ENCODE assay signal across 2 cellular contexts in the genomic region with DNA sequence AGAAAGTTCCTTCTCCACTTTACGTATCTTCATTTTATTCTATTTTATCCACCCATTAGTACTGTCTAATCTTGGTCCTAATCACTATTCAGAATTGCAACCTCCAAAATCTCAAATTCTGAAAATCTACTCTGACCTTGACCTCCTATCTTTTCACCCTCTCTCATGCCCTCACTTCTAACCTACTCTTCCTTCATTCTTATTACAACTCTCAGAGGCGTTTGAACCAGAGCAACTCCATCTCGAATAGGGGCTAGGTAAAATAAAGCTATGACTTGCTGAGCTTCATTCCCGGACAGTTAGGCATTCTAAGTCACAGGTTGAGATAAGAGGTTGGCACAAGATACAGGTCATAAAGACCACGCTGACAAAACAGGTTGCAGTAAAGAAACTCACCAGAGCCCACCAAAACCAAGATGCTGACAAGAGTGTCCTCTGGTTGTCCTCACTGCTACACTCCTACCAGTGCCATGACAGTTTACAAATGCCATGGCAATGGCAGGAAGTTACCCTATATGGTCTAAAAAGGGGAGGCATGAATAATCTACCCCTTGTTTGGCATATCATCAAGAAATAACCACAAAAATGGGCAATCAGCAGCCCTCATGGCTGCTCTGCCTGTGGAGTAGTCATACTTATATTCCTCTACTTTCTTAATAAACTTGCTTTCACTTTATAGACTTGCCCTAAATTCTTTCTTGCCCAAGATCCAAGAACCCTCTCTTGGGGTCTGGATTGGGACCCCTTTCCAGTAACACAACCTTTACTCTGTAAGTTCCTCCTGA.
TF ChIP-seq lines count a peak whose summit lies in the region.

No MANE protein-coding gene starts in this region.

TF ChIP-seq in IMR-90, 13 proteins besides CTCF, POLR2A, EP300 and RAD21:
- TF ChIP-seq MAZ (IDR thresholded peaks at IDR 0.05; ENCODE audit: borderline replicate concordance, low read depth, low read length) (no peak), RCOR1 (IDR thresholded peaks at IDR 0.05; ENCODE audit: insufficient replicate concordance, low read length) (no peak), SMC3 (IDR thresholded peaks at IDR 0.05; ENCODE audit: low read depth, low read length) (no peak)
- TF ChIP-seq, protein P1, sequence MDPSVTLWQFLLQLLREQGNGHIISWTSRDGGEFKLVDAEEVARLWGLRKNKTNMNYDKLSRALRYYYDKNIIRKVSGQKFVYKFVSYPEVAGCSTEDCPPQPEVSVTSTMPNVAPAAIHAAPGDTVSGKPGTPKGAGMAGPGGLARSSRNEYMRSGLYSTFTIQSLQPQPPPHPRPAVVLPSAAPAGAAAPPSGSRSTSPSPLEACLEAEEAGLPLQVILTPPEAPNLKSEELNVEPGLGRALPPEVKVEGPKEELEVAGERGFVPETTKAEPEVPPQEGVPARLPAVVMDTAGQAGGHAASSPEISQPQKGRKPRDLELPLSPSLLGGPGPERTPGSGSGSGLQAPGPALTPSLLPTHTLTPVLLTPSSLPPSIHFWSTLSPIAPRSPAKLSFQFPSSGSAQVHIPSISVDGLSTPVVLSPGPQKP (IDR thresholded peaks at IDR 0.05; ENCODE audit: borderline replicate concordance, low read depth, low read length) = 0 out of 2 replicates have a peak, but pooled peaks have one; percentile 39

TF ChIP-seq in GM12878, 131 proteins besides CTCF, POLR2A, EP300 and RAD21:
- TF ChIP-seq, protein P2, sequence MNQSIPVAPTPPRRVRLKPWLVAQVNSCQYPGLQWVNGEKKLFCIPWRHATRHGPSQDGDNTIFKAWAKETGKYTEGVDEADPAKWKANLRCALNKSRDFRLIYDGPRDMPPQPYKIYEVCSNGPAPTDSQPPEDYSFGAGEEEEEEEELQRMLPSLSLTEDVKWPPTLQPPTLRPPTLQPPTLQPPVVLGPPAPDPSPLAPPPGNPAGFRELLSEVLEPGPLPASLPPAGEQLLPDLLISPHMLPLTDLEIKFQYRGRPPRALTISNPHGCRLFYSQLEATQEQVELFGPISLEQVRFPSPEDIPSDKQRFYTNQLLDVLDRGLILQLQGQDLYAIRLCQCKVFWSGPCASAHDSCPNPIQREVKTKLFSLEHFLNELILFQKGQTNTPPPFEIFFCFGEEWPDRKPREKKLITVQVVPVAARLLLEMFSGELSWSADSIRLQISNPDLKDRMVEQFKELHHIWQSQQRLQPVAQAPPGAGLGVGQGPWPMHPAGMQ (IDR thresholded peaks at IDR 0.05; ENCODE audit: borderline replicate concordance) = no peak
- TF ChIP-seq SRF (IDR thresholded peaks at IDR 0.05; ENCODE audit: low read depth in 2 of 2, low read length in 2 of 2) (peak in 1 of 2 experiments; percentile 58; a peak in 1 of 4 replicates), CBX3 (IDR thresholded peaks at IDR 0.05; ENCODE audit: borderline replicate concordance, low read depth) (no peak), GABPA (IDR thresholded peaks at IDR 0.05; ENCODE audit: low read depth) (no peak)
- TF ChIP-seq, protein P3, sequence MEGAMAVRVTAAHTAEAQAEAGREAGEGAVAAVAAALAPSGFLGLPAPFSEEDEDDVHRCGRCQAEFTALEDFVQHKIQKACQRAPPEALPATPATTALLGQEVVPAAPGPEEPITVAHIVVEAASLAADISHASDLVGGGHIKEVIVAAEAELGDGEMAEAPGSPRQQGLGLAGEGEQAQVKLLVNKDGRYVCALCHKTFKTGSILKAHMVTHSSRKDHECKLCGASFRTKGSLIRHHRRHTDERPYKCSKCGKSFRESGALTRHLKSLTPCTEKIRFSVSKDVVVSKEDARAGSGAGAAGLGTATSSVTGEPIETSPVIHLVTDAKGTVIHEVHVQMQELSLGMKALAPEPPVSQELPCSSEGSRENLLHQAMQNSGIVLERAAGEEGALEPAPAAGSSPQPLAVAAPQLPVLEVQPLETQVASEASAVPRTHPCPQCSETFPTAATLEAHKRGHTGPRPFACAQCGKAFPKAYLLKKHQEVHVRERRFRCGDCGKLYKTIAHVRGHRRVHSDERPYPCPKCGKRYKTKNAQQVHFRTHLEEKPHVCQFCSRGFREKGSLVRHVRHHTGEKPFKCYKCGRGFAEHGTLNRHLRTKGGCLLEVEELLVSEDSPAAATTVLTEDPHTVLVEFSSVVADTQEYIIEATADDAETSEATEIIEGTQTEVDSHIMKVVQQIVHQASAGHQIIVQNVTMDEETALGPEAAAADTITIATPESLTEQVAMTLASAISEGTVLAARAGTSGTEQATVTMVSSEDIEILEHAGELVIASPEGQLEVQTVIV (IDR thresholded peaks at IDR 0.05; ENCODE audit: borderline replicate concordance, partially characterized antibody) = no peak
- TF ChIP-seq, protein P4, sequence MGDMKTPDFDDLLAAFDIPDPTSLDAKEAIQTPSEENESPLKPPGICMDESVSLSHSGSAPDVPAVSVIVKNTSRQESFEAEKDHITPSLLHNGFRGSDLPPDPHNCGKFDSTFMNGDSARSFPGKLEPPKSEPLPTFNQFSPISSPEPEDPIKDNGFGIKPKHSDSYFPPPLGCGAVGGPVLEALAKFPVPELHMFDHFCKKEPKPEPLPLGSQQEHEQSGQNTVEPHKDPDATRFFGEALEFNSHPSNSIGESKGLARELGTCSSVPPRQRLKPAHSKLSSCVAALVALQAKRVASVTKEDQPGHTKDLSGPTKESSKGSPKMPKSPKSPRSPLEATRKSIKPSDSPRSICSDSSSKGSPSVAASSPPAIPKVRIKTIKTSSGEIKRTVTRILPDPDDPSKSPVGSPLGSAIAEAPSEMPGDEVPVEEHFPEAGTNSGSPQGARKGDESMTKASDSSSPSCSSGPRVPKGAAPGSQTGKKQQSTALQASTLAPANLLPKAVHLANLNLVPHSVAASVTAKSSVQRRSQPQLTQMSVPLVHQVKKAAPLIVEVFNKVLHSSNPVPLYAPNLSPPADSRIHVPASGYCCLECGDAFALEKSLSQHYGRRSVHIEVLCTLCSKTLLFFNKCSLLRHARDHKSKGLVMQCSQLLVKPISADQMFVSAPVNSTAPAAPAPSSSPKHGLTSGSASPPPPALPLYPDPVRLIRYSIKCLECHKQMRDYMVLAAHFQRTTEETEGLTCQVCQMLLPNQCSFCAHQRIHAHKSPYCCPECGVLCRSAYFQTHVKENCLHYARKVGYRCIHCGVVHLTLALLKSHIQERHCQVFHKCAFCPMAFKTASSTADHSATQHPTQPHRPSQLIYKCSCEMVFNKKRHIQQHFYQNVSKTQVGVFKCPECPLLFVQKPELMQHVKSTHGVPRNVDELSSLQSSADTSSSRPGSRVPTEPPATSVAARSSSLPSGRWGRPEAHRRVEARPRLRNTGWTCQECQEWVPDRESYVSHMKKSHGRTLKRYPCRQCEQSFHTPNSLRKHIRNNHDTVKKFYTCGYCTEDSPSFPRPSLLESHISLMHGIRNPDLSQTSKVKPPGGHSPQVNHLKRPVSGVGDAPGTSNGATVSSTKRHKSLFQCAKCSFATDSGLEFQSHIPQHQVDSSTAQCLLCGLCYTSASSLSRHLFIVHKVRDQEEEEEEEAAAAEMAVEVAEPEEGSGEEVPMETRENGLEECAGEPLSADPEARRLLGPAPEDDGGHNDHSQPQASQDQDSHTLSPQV (IDR thresholded peaks at IDR 0.05) = no peak
